ENCODE assay signal across 26 cellular contexts in the genomic region with DNA sequence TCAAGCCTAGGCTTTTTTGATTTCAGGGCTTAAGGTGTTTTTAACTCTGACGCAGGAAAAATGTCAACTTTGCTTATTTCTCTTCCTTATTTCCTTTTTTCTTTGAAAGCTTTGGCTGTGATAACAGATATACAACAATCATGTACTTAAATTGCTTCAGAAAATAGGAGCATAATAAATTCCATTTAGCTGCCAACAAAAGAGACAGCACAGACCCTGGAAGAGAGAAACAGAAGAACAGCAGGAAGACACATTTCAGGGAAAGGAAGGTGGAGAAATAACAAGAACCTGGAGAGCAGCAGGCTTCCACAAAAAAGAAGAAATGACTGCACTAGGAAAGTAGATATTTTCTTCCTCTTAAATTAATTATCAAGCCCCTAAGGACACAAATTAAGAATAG.
"Had no signal": no experiment of that assay in that cellular context is flagged by ENCODE, and none has a peak within 500 bp of the region (broad histone marks: within the 10 kb centered on the region; RNA-seq: fewer than 3 reads in every experiment).

No MANE protein-coding gene starts in this region.

- H3K27ac Mint-ChIP-seq: activated CD4-positive, alpha-beta memory T cell treated with anti-CD3 and anti-CD28 coated beads for 36 hours; activated CD4-positive, alpha-beta T cell treated with anti-CD3 and anti-CD28 coated beads, Interleukin-2, amount 10 ng/mL, durations not matched to agents 24 days and 14 days; activated naive CD4-positive, alpha-beta T cell treated with anti-CD3 and anti-CD28 coated beads, Interleukin-2, amount 10 ng/mL, durations not matched to agents 7 days and 5 days; activated T-cell treated with anti-CD3 and anti-CD28 coated beads, Interleukin-2, amount 50 U/mL, for 24 hours; naive B cell had no signal

- H3K4me1 ChIP-seq: right lobe of liver, testis, transverse colon had no signal

- H3K79me2 ChIP-seq: hepatocyte had no signal

- H2AFZ ChIP-seq: hepatocyte had no signal

- H3K9me3 Mint-ChIP-seq: activated CD4-positive, alpha-beta T cell treated with anti-CD3 and anti-CD28 coated beads, Interleukin-2, amount 10 ng/mL, durations not matched to agents 24 days and 14 days; activated naive CD4-positive, alpha-beta T cell treated with anti-CD3 and anti-CD28 coated beads, Interleukin-2, amount 10 ng/mL, durations not matched to agents 7 days and 5 days had no signal

- H3K27ac ChIP-seq: hepatocyte, right lobe of liver, testis, transverse colon, VCaP had no signal

- DNase-seq: activated CD4-positive, alpha-beta memory T cell treated with anti-CD3 and anti-CD28 coated beads for 36 hours; activated CD4-positive, alpha-beta T cell treated with anti-CD3 and anti-CD28 coated beads, Interleukin-2, amount 10 ng/mL, durations not matched to agents 24 days and 14 days; activated CD4-positive, CD25-positive, alpha-beta regulatory T cell treated with anti-CD3 and anti-CD28 coated beads, Interleukin-2, amount 50 U/mL, for 72 hours; activated CD8-positive, alpha-beta memory T cell treated with anti-CD3 and anti-CD28 coated beads, Interleukin-2, amount 50 U/mL, for 4 hours; activated gamma-delta T cell; activated naive CD4-positive, alpha-beta T cell treated with anti-CD3 and anti-CD28 coated beads, Interleukin-2, amount 10 ng/mL, durations not matched to agents 7 days and 5 days; activated T-cell treated with anti-CD3 and anti-CD28 coated beads, Interleukin-2, amount 50 U/mL, for 24 hours; amniotic stem cell; caudate nucleus; cortex of kidney; left cardiac atrium; left ventricle myocardium superior; naive B cell; right lobe of liver; stimulated activated CD4-positive, alpha-beta T cell treated with anti-CD3 and anti-CD28 coated beads, Interleukin-2, amount 100 ng/mL, for 48 hours; stimulated activated naive CD4-positive, alpha-beta T cell treated with Interleukin-2 at 50 U/mL for 16 hours; T-helper 9 cell; testis; transverse colon had no signal

- H3K27me3 ChIP-seq: gastroesophageal sphincter, hepatocyte, right lobe of liver, testis, transverse colon had no signal

- H3K4me3 ChIP-seq: gastroesophageal sphincter, hepatocyte, right lobe of liver, testis, transverse colon had no signal

- H3K4me3 Mint-ChIP-seq: activated CD4-positive, alpha-beta memory T cell treated with anti-CD3 and anti-CD28 coated beads for 36 hours; activated CD4-positive, alpha-beta T cell treated with anti-CD3 and anti-CD28 coated beads, Interleukin-2, amount 10 ng/mL, durations not matched to agents 24 days and 14 days; activated naive CD4-positive, alpha-beta T cell treated with anti-CD3 and anti-CD28 coated beads, Interleukin-2, amount 10 ng/mL, durations not matched to agents 7 days and 5 days; activated T-cell treated with anti-CD3 and anti-CD28 coated beads, Interleukin-2, amount 50 U/mL, for 24 hours; naive B cell had no signal

- FAIRE-seq: astrocyte, endothelial cell of umbilical vein, keratinocyte, TTC549 had no signal

- ATAC-seq: gastroesophageal sphincter, left cardiac atrium, left ventricle myocardium superior, right lobe of liver had no signal

- H3K9me3 ChIP-seq: gastroesophageal sphincter, right lobe of liver, testis, transverse colon had no signal

- H3K4me2 ChIP-seq: hepatocyte had no signal

- H3K27me3 Mint-ChIP-seq: activated naive CD4-positive, alpha-beta T cell treated with anti-CD3 and anti-CD28 coated beads, Interleukin-2, amount 10 ng/mL, durations not matched to agents 7 days and 5 days had no signal

- H3K36me3 Mint-ChIP-seq: activated CD4-positive, alpha-beta memory T cell treated with anti-CD3 and anti-CD28 coated beads for 36 hours; activated naive CD4-positive, alpha-beta T cell treated with anti-CD3 and anti-CD28 coated beads, Interleukin-2, amount 10 ng/mL, durations not matched to agents 7 days and 5 days; naive B cell had no signal

- H3K36me3 ChIP-seq: gastroesophageal sphincter, right lobe of liver, transverse colon had no signal

- H3K4me1 Mint-ChIP-seq: activated CD4-positive, alpha-beta T cell treated with anti-CD3 and anti-CD28 coated beads, Interleukin-2, amount 10 ng/mL, durations not matched to agents 24 days and 14 days; activated naive CD4-positive, alpha-beta T cell treated with anti-CD3 and anti-CD28 coated beads, Interleukin-2, amount 10 ng/mL, durations not matched to agents 7 days and 5 days; naive B cell had no signal
